ENCODE assay signal across 1 cellular context in the genomic region with DNA sequence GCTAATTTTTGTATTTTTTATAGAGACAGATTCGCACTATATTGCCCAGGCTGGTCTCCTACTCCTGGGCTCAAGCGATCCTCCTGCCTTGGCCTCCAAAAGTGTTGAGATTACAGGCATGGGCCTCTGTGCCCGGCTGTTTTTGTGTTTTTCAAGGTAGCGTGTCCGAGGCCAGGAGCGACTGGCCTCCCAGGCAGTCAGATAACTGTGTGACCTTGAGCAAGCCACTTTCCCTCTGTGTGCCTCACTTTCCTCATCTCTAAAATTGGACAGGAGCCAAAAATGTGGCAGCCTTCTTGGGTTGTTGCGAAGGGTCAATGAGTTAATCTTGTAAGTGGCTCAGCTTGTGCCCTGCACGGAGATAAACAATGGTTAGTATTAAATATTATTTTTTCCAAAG.
TF ChIP-seq lines count a peak whose summit lies in the region.

No MANE protein-coding gene starts in this region.

TF ChIP-seq in GM23338, 12 proteins besides CTCF, POLR2A, EP300 and RAD21 (continued from another document):
- TF ChIP-seq, protein P1, sequence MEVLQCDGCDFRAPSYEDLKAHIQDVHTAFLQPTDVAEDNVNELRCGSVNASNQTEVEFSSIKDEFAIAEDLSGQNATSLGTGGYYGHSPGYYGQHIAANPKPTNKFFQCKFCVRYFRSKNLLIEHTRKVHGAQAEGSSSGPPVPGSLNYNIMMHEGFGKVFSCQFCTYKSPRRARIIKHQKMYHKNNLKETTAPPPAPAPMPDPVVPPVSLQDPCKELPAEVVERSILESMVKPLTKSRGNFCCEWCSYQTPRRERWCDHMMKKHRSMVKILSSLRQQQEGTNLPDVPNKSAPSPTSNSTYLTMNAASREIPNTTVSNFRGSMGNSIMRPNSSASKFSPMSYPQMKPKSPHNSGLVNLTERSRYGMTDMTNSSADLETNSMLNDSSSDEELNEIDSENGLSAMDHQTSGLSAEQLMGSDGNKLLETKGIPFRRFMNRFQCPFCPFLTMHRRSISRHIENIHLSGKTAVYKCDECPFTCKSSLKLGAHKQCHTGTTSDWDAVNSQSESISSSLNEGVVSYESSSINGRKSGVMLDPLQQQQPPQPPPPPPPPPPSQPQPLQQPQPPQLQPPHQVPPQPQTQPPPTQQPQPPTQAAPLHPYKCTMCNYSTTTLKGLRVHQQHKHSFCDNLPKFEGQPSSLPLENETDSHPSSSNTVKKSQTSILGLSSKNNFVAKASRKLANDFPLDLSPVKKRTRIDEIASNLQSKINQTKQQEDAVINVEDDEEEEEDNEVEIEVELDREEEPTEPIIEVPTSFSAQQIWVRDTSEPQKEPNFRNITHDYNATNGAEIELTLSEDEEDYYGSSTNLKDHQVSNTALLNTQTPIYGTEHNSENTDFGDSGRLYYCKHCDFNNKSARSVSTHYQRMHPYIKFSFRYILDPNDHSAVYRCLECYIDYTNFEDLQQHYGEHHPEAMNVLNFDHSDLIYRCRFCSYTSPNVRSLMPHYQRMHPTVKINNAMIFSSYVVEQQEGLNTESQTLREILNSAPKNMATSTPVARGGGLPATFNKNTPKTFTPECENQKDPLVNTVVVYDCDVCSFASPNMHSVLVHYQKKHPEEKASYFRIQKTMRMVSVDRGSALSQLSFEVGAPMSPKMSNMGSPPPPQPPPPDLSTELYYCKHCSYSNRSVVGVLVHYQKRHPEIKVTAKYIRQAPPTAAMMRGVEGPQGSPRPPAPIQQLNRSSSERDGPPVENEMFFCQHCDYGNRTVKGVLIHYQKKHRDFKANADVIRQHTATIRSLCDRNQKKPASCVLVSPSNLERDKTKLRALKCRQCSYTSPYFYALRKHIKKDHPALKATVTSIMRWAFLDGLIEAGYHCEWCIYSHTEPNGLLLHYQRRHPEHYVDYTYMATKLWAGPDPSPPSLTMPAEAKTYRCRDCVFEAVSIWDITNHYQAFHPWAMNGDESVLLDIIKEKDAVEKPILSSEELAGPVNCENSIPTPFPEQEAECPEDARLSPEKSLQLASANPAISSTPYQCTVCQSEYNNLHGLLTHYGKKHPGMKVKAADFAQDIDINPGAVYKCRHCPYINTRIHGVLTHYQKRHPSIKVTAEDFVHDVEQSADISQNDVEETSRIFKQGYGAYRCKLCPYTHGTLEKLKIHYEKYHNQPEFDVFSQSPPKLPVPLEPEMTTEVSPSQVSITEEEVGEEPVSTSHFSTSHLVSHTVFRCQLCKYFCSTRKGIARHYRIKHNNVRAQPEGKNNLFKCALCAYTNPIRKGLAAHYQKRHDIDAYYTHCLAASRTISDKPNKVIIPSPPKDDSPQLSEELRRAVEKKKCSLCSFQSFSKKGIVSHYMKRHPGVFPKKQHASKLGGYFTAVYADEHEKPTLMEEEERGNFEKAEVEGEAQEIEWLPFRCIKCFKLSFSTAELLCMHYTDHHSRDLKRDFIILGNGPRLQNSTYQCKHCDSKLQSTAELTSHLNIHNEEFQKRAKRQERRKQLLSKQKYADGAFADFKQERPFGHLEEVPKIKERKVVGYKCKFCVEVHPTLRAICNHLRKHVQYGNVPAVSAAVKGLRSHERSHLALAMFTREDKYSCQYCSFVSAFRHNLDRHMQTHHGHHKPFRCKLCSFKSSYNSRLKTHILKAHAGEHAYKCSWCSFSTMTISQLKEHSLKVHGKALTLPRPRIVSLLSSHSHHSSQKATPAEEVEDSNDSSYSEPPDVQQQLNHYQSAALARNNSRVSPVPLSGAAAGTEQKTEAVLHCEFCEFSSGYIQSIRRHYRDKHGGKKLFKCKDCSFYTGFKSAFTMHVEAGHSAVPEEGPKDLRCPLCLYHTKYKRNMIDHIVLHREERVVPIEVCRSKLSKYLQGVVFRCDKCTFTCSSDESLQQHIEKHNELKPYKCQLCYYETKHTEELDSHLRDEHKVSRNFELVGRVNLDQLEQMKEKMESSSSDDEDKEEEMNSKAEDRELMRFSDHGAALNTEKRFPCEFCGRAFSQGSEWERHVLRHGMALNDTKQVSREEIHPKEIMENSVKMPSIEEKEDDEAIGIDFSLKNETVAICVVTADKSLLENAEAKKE (CRISPR knock-in tag; IDR thresholded peaks at IDR 0.05), result no peak
- TF ChIP-seq POLR2AphosphoS5 (IDR thresholded peaks at IDR 0.05; ENCODE audit: low read depth), result no peak
- TF ChIP-seq, protein P2, sequence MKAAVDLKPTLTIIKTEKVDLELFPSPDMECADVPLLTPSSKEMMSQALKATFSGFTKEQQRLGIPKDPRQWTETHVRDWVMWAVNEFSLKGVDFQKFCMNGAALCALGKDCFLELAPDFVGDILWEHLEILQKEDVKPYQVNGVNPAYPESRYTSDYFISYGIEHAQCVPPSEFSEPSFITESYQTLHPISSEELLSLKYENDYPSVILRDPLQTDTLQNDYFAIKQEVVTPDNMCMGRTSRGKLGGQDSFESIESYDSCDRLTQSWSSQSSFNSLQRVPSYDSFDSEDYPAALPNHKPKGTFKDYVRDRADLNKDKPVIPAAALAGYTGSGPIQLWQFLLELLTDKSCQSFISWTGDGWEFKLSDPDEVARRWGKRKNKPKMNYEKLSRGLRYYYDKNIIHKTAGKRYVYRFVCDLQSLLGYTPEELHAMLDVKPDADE (IDR thresholded peaks at IDR 0.05), result no peak
- no peak for TF ChIP-seq ZNF114 (CRISPR knock-in tag; IDR thresholded peaks at IDR 0.05)
- no peak for TF ChIP-seq STAT1 (IDR thresholded peaks at IDR 0.05; ENCODE audit: unreplicated experiment)
- TF ChIP-seq EZH2 (IDR thresholded peaks at IDR 0.05; ENCODE audit: low read depth, unreplicated experiment), result no peak
- TF ChIP-seq JUNB (IDR thresholded peaks at IDR 0.05; ENCODE audit: unreplicated experiment), result no peak
- TF ChIP-seq CREB1 (CRISPR knock-in tag; IDR thresholded peaks at IDR 0.05; ENCODE audit: low read depth), result no peak
- no peak for TF ChIP-seq EZH2phosphoT487 (IDR thresholded peaks at IDR 0.05; ENCODE audit: unreplicated experiment)
- TF ChIP-seq, protein P3, sequence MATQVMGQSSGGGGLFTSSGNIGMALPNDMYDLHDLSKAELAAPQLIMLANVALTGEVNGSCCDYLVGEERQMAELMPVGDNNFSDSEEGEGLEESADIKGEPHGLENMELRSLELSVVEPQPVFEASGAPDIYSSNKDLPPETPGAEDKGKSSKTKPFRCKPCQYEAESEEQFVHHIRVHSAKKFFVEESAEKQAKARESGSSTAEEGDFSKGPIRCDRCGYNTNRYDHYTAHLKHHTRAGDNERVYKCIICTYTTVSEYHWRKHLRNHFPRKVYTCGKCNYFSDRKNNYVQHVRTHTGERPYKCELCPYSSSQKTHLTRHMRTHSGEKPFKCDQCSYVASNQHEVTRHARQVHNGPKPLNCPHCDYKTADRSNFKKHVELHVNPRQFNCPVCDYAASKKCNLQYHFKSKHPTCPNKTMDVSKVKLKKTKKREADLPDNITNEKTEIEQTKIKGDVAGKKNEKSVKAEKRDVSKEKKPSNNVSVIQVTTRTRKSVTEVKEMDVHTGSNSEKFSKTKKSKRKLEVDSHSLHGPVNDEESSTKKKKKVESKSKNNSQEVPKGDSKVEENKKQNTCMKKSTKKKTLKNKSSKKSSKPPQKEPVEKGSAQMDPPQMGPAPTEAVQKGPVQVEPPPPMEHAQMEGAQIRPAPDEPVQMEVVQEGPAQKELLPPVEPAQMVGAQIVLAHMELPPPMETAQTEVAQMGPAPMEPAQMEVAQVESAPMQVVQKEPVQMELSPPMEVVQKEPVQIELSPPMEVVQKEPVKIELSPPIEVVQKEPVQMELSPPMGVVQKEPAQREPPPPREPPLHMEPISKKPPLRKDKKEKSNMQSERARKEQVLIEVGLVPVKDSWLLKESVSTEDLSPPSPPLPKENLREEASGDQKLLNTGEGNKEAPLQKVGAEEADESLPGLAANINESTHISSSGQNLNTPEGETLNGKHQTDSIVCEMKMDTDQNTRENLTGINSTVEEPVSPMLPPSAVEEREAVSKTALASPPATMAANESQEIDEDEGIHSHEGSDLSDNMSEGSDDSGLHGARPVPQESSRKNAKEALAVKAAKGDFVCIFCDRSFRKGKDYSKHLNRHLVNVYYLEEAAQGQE (IDR thresholded peaks at IDR 0.05; ENCODE audit: unreplicated experiment), result no peak
